ENCODE assay signal across 8 cellular contexts in the genomic region with DNA sequence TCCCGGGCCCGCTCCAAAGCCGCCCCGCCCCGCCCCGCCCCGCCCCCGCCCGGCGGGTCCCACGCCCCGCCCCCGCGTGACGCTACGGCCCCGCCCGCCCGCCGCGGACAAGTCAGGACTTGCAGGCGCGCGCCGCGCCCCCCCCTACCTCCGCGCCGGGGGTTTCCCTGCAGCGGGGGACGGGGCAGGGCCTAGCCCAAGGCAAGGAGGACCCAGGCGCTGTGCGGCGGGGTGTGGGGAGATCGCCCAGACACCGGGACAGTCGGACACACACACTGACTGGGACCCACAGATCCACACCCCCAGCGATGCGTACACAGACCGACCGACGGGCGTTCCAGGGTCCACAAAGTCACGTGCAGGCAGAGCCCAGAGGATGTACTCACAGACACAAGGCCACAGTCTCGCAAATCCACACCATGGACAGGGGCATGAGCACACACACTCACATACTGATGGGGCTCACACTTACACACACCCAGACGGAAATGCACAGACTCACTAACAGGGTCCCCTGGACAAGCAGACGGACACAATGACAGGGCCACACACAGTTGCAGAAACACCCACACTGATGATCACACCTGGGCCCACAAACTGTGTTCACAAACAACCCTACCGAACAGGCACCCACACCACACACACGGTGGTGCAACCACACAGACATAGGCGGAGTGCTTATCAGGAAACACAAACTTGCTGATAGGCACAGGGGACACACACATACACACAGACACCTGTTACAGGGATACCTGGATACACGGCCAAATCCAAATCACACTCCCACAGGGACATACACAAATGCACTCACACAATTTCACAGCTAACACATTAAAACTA. TPM values are rescaled to one million over a fixed set of nuclear protein-coding genes. Genes with fewer than 3 reads are reported as not detected.
A peak's percentile ranks its signal among the peaks of the same experiment; 100 is the strongest.
DNase-seq lines count a peak whose midpoint lies in the region; ATAC-seq and TF ChIP-seq lines count a peak whose summit lies in the region.

No MANE protein-coding gene starts in this region.

- CTCF ChIA-PET in GM10248 (lab: Yijun Ruan, JAX): interaction anchor here (3.6 to 4.8 kb wide), 2 partner anchors 15 to 21 kb away, joined by 17 to 76 read pairs; no protein-coding TSS in a partner anchor

- H3K4me3 ChIP-seq in epithelial cell of esophagus (ENCODE audit: low read length) (peak overlapping the region; percentile 64), mononuclear cell (ENCODE audit: low read length) (peak overlapping the region; percentile 31)

- DNase-seq in GM10248 (ENCODE audit: extremely low spot score) (peak; percentile 90), NOMO-1 (lab: John Stamatoyannopoulos, UW; ENCODE audit: unreplicated experiment in 2 of 2) (peak; percentile 64 to 85), activated T-cell treated with anti-CD3 and anti-CD28 coated beads for 1 hour (ENCODE audit: low read depth) (peak; percentile 91), epithelial cell of esophagus (ENCODE audit: low read depth) (peak; percentile 87)
- peak; percentile 87 to 90 for DNase-seq in stimulated activated CD8-positive, alpha-beta memory T cell treated with anti-CD3 and anti-CD28 coated beads, Interleukin-2, amount 100 ng/mL, for 1 hour (ENCODE audit: low read depth in 2 of 2)

- peak; percentile 41 for ATAC-seq in HG02759 (IDR thresholded peaks at IDR 0.05; ENCODE audit: unreplicated experiment)
- no peak for ATAC-seq in GM19452 (IDR thresholded peaks at IDR 0.05; ENCODE audit: unreplicated experiment)

- H3K4me1 ChIP-seq in mononuclear cell (ENCODE audit: insufficient read depth, low read length): peaks cover 51% of the 10 kb centered on the region

- TF ChIP-seq CTCF in GM10248 (IDR thresholded peaks at IDR 0.05; ENCODE audit: control extremely low read depth, extremely low read depth, low read depth, missing control alignments) (no peak), epithelial cell of esophagus (IDR thresholded peaks at IDR 0.05; ENCODE audit: insufficient read depth, low read depth, low read length, missing control alignments) (no peak)

- H3K9me3 ChIP-seq in mononuclear cell (ENCODE audit: low read depth, low read length): no peaks in the 10 kb centered on the region

- H3K27me3 ChIP-seq in mononuclear cell (ENCODE audit: insufficient read depth, low read length): no peaks in the 10 kb centered on the region

- POLR2A ChIA-PET in GM10248 (lab: Yijun Ruan, JAX): no interaction called here

RNA-seq across cellular contexts. Expression of a gene that starts 0.4 kb away (rescaled TPM):
- total RNA-seq in mononuclear cell: 8.4 TPM

RNA-seq across cellular contexts. Expression of a gene that starts 24.9 kb away (rescaled TPM):
- 11.5 TPM for total RNA-seq in mononuclear cell

RNA-seq across cellular contexts. Expression of a gene that starts 43.2 kb away (rescaled TPM):
- total RNA-seq in mononuclear cell: 1.4 TPM
